ENCODE assay signal across 8 cellular contexts in genomic region chr1:110035236-110035752, GRCh38. TPM values are rescaled to one million over a fixed set of nuclear protein-coding genes. Genes with fewer than 3 reads are reported as not detected.
A peak's percentile ranks its signal among the peaks of the same experiment; 100 is the strongest.
DNase-seq lines count a peak whose midpoint lies in the region; ATAC-seq and TF ChIP-seq lines count a peak whose summit lies in the region.

No MANE protein-coding gene starts in this region.

- ATAC-seq in GM18498 (IDR thresholded peaks at IDR 0.05; ENCODE audit: unreplicated experiment): no peak

- H2AFZ ChIP-seq in Loucy (ENCODE audit: low read length): peak overlapping the region; percentile 82

- peak overlapping the region; percentile 86 for H3K27ac Mint-ChIP-seq in activated CD4-positive, alpha-beta T cell treated with anti-CD3 and anti-CD28 coated beads, Interleukin-2, amount 10 ng/mL, durations not matched to agents 7 days and 5 days

- H3K36me3 ChIP-seq in Loucy (ENCODE audit: insufficient read depth, low read length) (peaks cover 22% of the 10 kb centered on the region; the same call in 1 of the 2 replicates), breast epithelium (peaks cover 15% of the 10 kb centered on the region), mesodermal cell (ENCODE audit: control insufficient read depth, insufficient read depth, low read length) (peaks cover 38% of the 10 kb centered on the region)

- H3K4me3 Mint-ChIP-seq in activated CD4-positive, alpha-beta T cell treated with anti-CD3 and anti-CD28 coated beads, Interleukin-2, amount 10 ng/mL, durations not matched to agents 7 days and 5 days: peak overlapping the region; percentile 91

- CTCF ChIA-PET in activated CD4-positive, alpha-beta T cell treated with anti-CD3 and anti-CD28 coated beads, Interleukin-2, amount 10 ng/mL, durations not matched to agents 7 days and 5 days (lab: Charles Lee): interaction anchor here (1.1 to 3.4 kb wide), 7 partner anchors 9 to 50 kb away, joined by 3 to 23 read pairs (median 9); partner anchors contain the start of gene AHCYL1

- peaks cover 31% of the 10 kb centered on the region for H3K79me2 ChIP-seq in Loucy (ENCODE audit: insufficient read depth, low read length)

- H3K4me3 ChIP-seq in Loucy (ENCODE audit: low read length, poor library complexity, severe bottlenecking) (peak overlapping the region; percentile 84), breast epithelium (peak overlapping the region; percentile 95 to 100 (median 97)), mesodermal cell (ENCODE audit: extremely low read depth, insufficient read depth, low read length, poor library complexity, severe bottlenecking) (peak overlapping the region; percentile 99)

- TF ChIP-seq POLR2A in breast epithelium (IDR thresholded peaks at IDR 0.05): no peak

- no peaks in the 10 kb centered on the region for H3K27me3 Mint-ChIP-seq in activated CD4-positive, alpha-beta T cell treated with anti-CD3 and anti-CD28 coated beads, Interleukin-2, amount 10 ng/mL, durations not matched to agents 7 days and 5 days

- H3K9ac ChIP-seq in Loucy (ENCODE audit: low read depth, low read length, poor library complexity, severe bottlenecking): peak overlapping the region; percentile 86

- no peak for DNase-seq in activated CD4-positive, alpha-beta T cell treated with anti-CD3 and anti-CD28 coated beads, Interleukin-2, amount 10 ng/mL, durations not matched to agents 7 days and 5 days
- no peak for DNase-seq in activated CD4-positive, alpha-beta T cell treated with anti-CD3 and anti-CD28 coated beads, Interleukin-2, amount 50 U/mL, for 48 hours
- DNase-seq in breast epithelium (ENCODE audit: low spot score in 2 of 2): no peak
- no peak for DNase-seq in COR-L47 (lab: John Stamatoyannopoulos, UW)
- DNase-seq in GM10266 (ENCODE audit: extremely low spot score): no peak

- POLR2A ChIA-PET in activated CD4-positive, alpha-beta T cell treated with anti-CD3 and anti-CD28 coated beads, Interleukin-2, amount 10 ng/mL, durations not matched to agents 7 days and 5 days (lab: Charles Lee): interaction anchor here (0.9 kb wide), 1 partner anchor 10 kb away, joined by 3 read pairs; no protein-coding TSS in a partner anchor

- WGBS in mesodermal cell (ENCODE audit: insufficient coverage in 2 of 2), 2 experiments: 1% methylated on average over 12 to 14 of the region's 16 CpGs

- H3K9me3 ChIP-seq in Loucy (ENCODE audit: insufficient read depth, low read depth, low read length): no peaks in the 10 kb centered on the region
- H3K9me3 ChIP-seq in breast epithelium: no peaks in the 10 kb centered on the region
- no peaks in the 10 kb centered on the region for H3K9me3 ChIP-seq in mesodermal cell (ENCODE audit: control insufficient read depth, low read length)

- H4K20me1 ChIP-seq in Loucy (ENCODE audit: insufficient read depth, low read length, poor library complexity, severe bottlenecking): peaks cover 13% of the 10 kb centered on the region

- no peak for TF ChIP-seq CTCF in Loucy (conservative IDR thresholded peaks at IDR 0.05; ENCODE audit: low read length)
- TF ChIP-seq CTCF in breast epithelium (IDR thresholded peaks at IDR 0.05): no peak
- no peak for TF ChIP-seq CTCF in GM10266 (IDR thresholded peaks at IDR 0.05; ENCODE audit: control insufficient read depth, insufficient read depth, low read depth, missing control alignments)

- H3K4me2 ChIP-seq in Loucy (ENCODE audit: low read depth, low read length, poor library complexity, severe bottlenecking): peak overlapping the region; percentile 100

- no peaks in the 10 kb centered on the region for H3F3A ChIP-seq in Loucy (ENCODE audit: low read depth)

- intact Hi-C loops in breast epithelium (cut with DNase I; ENCODE audit: low total_unique reads): no loop called here

- no peaks in the 10 kb centered on the region for H3K9me2 ChIP-seq in Loucy (replicated peaks; ENCODE audit: low read depth, low read length)

- H3K9me3 Mint-ChIP-seq in activated CD4-positive, alpha-beta T cell treated with anti-CD3 and anti-CD28 coated beads, Interleukin-2, amount 10 ng/mL, durations not matched to agents 7 days and 5 days: no peaks in the 10 kb centered on the region

- peaks cover 22% of the 10 kb centered on the region for H3K36me3 Mint-ChIP-seq in activated CD4-positive, alpha-beta T cell treated with anti-CD3 and anti-CD28 coated beads, Interleukin-2, amount 10 ng/mL, durations not matched to agents 7 days and 5 days (ENCODE audit: low read depth)

- H3K4me1 ChIP-seq in Loucy (ENCODE audit: insufficient read depth, low read length, poor library complexity, severe bottlenecking) (peaks cover 30% of the 10 kb centered on the region), breast epithelium (no peaks in the 10 kb centered on the region), mesodermal cell (ENCODE audit: control insufficient read depth, insufficient read depth, low read length, poor library complexity, severe bottlenecking) (peaks cover 11% of the 10 kb centered on the region)

- H3K4me1 Mint-ChIP-seq in activated CD4-positive, alpha-beta T cell treated with anti-CD3 and anti-CD28 coated beads, Interleukin-2, amount 10 ng/mL, durations not matched to agents 7 days and 5 days: peaks cover 59% of the 10 kb centered on the region

- H3K27ac ChIP-seq in breast epithelium (peak overlapping the region; percentile 87 to 97), mesodermal cell (ENCODE audit: low read depth, low read length, severe bottlenecking) (peak overlapping the region; percentile 93)

- H3K27me3 ChIP-seq in Loucy (ENCODE audit: insufficient read depth, low read length, poor library complexity, severe bottlenecking) (no peaks in the 10 kb centered on the region), breast epithelium (no peaks in the 10 kb centered on the region)

RNA-seq across cellular contexts. Expression of gene STRIP1, which starts 0.9 kb away (rescaled TPM):
- total RNA-seq in activated CD4-positive, alpha-beta T cell treated with anti-CD3 and anti-CD28 coated beads, Interleukin-2, amount 10 ng/mL, durations not matched to agents 7 days and 5 days: 10 to 100 TPM; 33.4 to 35.9 TPM
- 10 to 100 TPM; 35.7 to 59.0 (median 56.6) TPM for total RNA-seq in breast epithelium
- polyA plus RNA-seq in mesodermal cell (2013, experiment 1 of 2): 47.1 TPM
- 41.1 TPM for polyA plus RNA-seq in mesodermal cell (2013, experiment 2 of 2)

RNA-seq across cellular contexts. Expression of gene ALX3, which starts 35.2 kb away (rescaled TPM):
- not detected for total RNA-seq in activated CD4-positive, alpha-beta T cell treated with anti-CD3 and anti-CD28 coated beads, Interleukin-2, amount 10 ng/mL, durations not matched to agents 7 days and 5 days
- under 1 TPM; 0.44 to 0.80 (median 0.66) TPM for total RNA-seq in breast epithelium
- 1.2 TPM for polyA plus RNA-seq in mesodermal cell (2013, experiment 1 of 2)
- 1.8 TPM for polyA plus RNA-seq in mesodermal cell (2013, experiment 2 of 2)

RNA-seq across cellular contexts. Expression of gene AHCYL1, which starts 50.7 kb away (rescaled TPM):
- 10 to 100 TPM; 50.4 to 50.9 TPM for total RNA-seq in activated CD4-positive, alpha-beta T cell treated with anti-CD3 and anti-CD28 coated beads, Interleukin-2, amount 10 ng/mL, durations not matched to agents 7 days and 5 days
- total RNA-seq in breast epithelium: 10 to 100 TPM; 67.7 to 75.1 (median 73.8) TPM
- polyA plus RNA-seq in mesodermal cell (2013, experiment 1 of 2): 148 TPM
- polyA plus RNA-seq in mesodermal cell (2013, experiment 2 of 2): 150 TPM
